Comparison of ENCODE assay signal across 8 cellular contexts in genomic region chr1:26471201-26471497, GRCh38. TPM values are rescaled to one million over a fixed set of nuclear protein-coding genes. Genes with fewer than 3 reads are reported as not detected.
DNase-seq lines count a peak whose midpoint lies in the region; FAIRE-seq and TF ChIP-seq lines count a peak whose summit lies in the region.

No MANE protein-coding gene starts in this region.

- peak overlapping the region; percentile 34 for H3K27ac Mint-ChIP-seq in neural progenitor cell

- H3K9me3 ChIP-seq in neural progenitor cell (ENCODE audit: low read depth): no peaks in the 10 kb centered on the region

- H2AFZ ChIP-seq in neural progenitor cell (replicated peaks): no peak overlapping the region

- H3K27me3 ChIP-seq in neural progenitor cell: no peaks in the 10 kb centered on the region

- H3K4me1 Mint-ChIP-seq in neural progenitor cell: peaks cover 65% of the 10 kb centered on the region

- peaks cover 22% of the 10 kb centered on the region for H3K36me3 ChIP-seq in neural progenitor cell

- peak overlapping the region; percentile 97 for H3K4me3 Mint-ChIP-seq in neural progenitor cell

- TF ChIP-seq CTCF in neural progenitor cell (IDR thresholded peaks at IDR 0.05): no peak

- H3K36me3 Mint-ChIP-seq in neural progenitor cell: peaks cover 36% of the 10 kb centered on the region

- peaks cover 53% of the 10 kb centered on the region for H3K4me1 ChIP-seq in neural progenitor cell

- no peak for FAIRE-seq in GM12891 (lab: Jason Lieb, UNC)
- FAIRE-seq in HTR-8/SVneo (lab: Jason Lieb, UNC): no peak

- H4K20me1 ChIP-seq in neural progenitor cell (ENCODE audit: low read depth): peaks cover 74% of the 10 kb centered on the region

- TF ChIP-seq POLR2A in GM12891 (IDR thresholded peaks at IDR 0.05; ENCODE audit: low read depth, low read length): no peak

- H3K9me3 Mint-ChIP-seq in neural progenitor cell: no peaks in the 10 kb centered on the region

- peak overlapping the region; percentile 99 for H3K4me2 ChIP-seq in neural progenitor cell

- H3K27ac ChIP-seq in cingulate gyrus (ENCODE audit: low read depth, low read length) (peak overlapping the region; percentile 99), neural progenitor cell (no peak overlapping the region)

- peaks cover 50% of the 10 kb centered on the region for H3K79me2 ChIP-seq in neural progenitor cell (ENCODE audit: low read depth)

- H3K9ac ChIP-seq in neural progenitor cell: no peak overlapping the region

- DNase-seq in DMS153 (lab: John Stamatoyannopoulos, UW) (peak; percentile 49), NCI-H1105 treated with DMSO at 0.1 percent for 48 hours (lab: John Stamatoyannopoulos, UW) (peak; percentile 70), neural progenitor cell (ENCODE audit: low spot score) (no peak), GM12891 (ENCODE audit: insufficient read length, low spot score) (no peak), HTR-8/SVneo (ENCODE audit: insufficient read length, low spot score) (no peak), 8988T (no peak), cerebellum (ENCODE audit: low spot score) (no peak)

- H3K4me3 ChIP-seq in neural progenitor cell: peak overlapping the region; percentile 95

- H3F3A ChIP-seq in neural progenitor cell (ENCODE audit: low read depth): peaks cover 77% of the 10 kb centered on the region

- H3K27me3 Mint-ChIP-seq in neural progenitor cell (ENCODE audit: insufficient read depth, low read depth): no peaks in the 10 kb centered on the region

TF ChIP-seq in GM12891, 5 proteins besides CTCF, POLR2A, EP300 and RAD21:
- TF ChIP-seq POLR2AphosphoS5 (IDR thresholded peaks at IDR 0.05; ENCODE audit: low read depth, low read length): no peak
- no peak for TF ChIP-seq POU2F2 (IDR thresholded peaks at IDR 0.05; ENCODE audit: low read depth, low read length)
- no peak for TF ChIP-seq SPI1 (IDR thresholded peaks at IDR 0.05; ENCODE audit: low read depth, low read length)
- no peak for TF ChIP-seq PAX5 (IDR thresholded peaks at IDR 0.05; ENCODE audit: insufficient read depth, low read length, severe bottlenecking)
- TF ChIP-seq TAF1 (IDR thresholded peaks at IDR 0.05; ENCODE audit: low read depth, low read length): no peak

RNA-seq across cellular contexts. Expression of gene HMGN2, which starts 1.1 kb away (rescaled TPM):
- total RNA-seq in neural progenitor cell (ENCODE audit: low replicate concordance) (831 and 964 TPM in 2 replicates), cerebellum (304 TPM)
- 573 TPM for polyA plus RNA-seq in GM12891 (2012; ENCODE audit: low read depth, missing spikeins)

RNA-seq across cellular contexts. Expression of gene DHDDS, which starts 39.0 kb away (rescaled TPM):
- total RNA-seq in neural progenitor cell (ENCODE audit: low replicate concordance) (30.5 and 43.0 TPM in 2 replicates), cerebellum (33.3 TPM)
- 21.6 TPM for polyA plus RNA-seq in GM12891 (2012; ENCODE audit: low read depth, missing spikeins)

RNA-seq across cellular contexts. Expression of gene RPS6KA1, which starts 58.4 kb away (rescaled TPM):
- total RNA-seq in neural progenitor cell (ENCODE audit: low replicate concordance) (18.7 and 43.9 TPM in 2 replicates), cerebellum (12.5 TPM)
- polyA plus RNA-seq in GM12891 (2012; ENCODE audit: low read depth, missing spikeins): 86.7 TPM

Comparison
In these comparisons a context has a peak if more than half of its experiments do, and no peak if none do; other contexts are left out.
1. DNase-seq: peak in DMS153 (single experiment) and NCI-H1105 treated with DMSO at 0.1 percent for 48 hours (single experiment); none in neural progenitor cell (single experiment), GM12891 (single experiment), HTR-8/SVneo (single experiment), 8988T (single experiment) and cerebellum (single experiment).